ENCODE assay signal across 6 cellular contexts in genomic region chr1:16673976-16674375, GRCh38. TPM values are rescaled to one million over a fixed set of nuclear protein-coding genes. Genes with fewer than 3 reads are reported as not detected.
DNase-seq lines count a peak whose midpoint lies in the region; ATAC-seq and TF ChIP-seq lines count a peak whose summit lies in the region.
"Not testable (repeated sequence)": the region's sequence is repeated elsewhere in the genome, so short reads cannot be mapped to it uniquely, and the experiment has no call there.
"Had no signal": no experiment of that assay in that cellular context is flagged by ENCODE, and none has a peak within 500 bp of the region (broad histone marks: within the 10 kb centered on the region; RNA-seq: fewer than 3 reads in every experiment).

No MANE protein-coding gene starts in this region.

- not testable (repeated sequence) for H2AFZ ChIP-seq in GM23338

- not testable (repeated sequence) for H3F3A ChIP-seq in GM23338 (replicated peaks; ENCODE audit: low read depth)

- peaks cover 12% of the 10 kb centered on the region for H3K4me1 Mint-ChIP-seq in GM23338
- not testable (repeated sequence) for H3K4me1 Mint-ChIP-seq in progenitor cell of endocrine pancreas (ENCODE audit: low read depth)

- H3K9me3 Mint-ChIP-seq in GM23338; progenitor cell of endocrine pancreas (ENCODE audit: low read depth): not testable (repeated sequence)

- H3K4me2 ChIP-seq in GM23338: not testable (repeated sequence)

- peak; percentile 0 for DNase-seq in GM23338 (ENCODE audit: low spot score)
- peak; percentile 32 for DNase-seq in activated CD8-positive, alpha-beta memory T cell treated with anti-CD3 and anti-CD28 coated beads for 24 hours
- not testable (repeated sequence) for DNase-seq in cardiac muscle cell (ENCODE audit: low read depth in 1 of 2, low spot score in 1 of 2); progenitor cell of endocrine pancreas (ENCODE audit: low spot score, unreplicated experiment)

- H3K9me2 ChIP-seq in GM23338 (ENCODE audit: insufficient read depth): not testable (repeated sequence)

- not testable (repeated sequence) for H4K20me1 ChIP-seq in GM23338 (replicated peaks; ENCODE audit: insufficient read depth)

- not testable (repeated sequence) for H3K4me3 ChIP-seq in GM23338, cardiac muscle cell

- H3K36me3 ChIP-seq in GM23338 (ENCODE audit: insufficient read depth); cardiac muscle cell: not testable (repeated sequence)

- H3K27ac ChIP-seq in GM23338 (ENCODE audit: low read depth): not testable (repeated sequence)
- peak overlapping the region; percentile 94 for H3K27ac ChIP-seq in cardiac muscle cell

- not testable (repeated sequence) for H3K27me3 Mint-ChIP-seq in GM23338 (ENCODE audit: insufficient read depth, low read depth, poor library complexity); progenitor cell of endocrine pancreas

- H3K4me3 Mint-ChIP-seq in GM23338; progenitor cell of endocrine pancreas (ENCODE audit: low read depth): not testable (repeated sequence)

- H3K4me1 ChIP-seq in GM23338 (ENCODE audit: insufficient read depth); cardiac muscle cell (ENCODE audit: low read depth): not testable (repeated sequence)

- H3K27ac Mint-ChIP-seq in GM23338: not testable (repeated sequence)
- peak overlapping the region; percentile 80 for H3K27ac Mint-ChIP-seq in progenitor cell of endocrine pancreas

- H3K27me3 ChIP-seq in GM23338 (ENCODE audit: insufficient read depth); cardiac muscle cell: not testable (repeated sequence)

- H3K36me3 Mint-ChIP-seq in GM23338 (ENCODE audit: low read depth); progenitor cell of endocrine pancreas (ENCODE audit: insufficient read depth): not testable (repeated sequence)

- H3K9me3 ChIP-seq in cardiac muscle cell (ENCODE audit: low read depth): not testable (repeated sequence)

- not testable (repeated sequence) for H3K79me2 ChIP-seq in GM23338 (replicated peaks; ENCODE audit: insufficient read depth)

- not testable (repeated sequence) for TF ChIP-seq CTCF in GM23338 (conservative IDR thresholded peaks at IDR 0.05; ENCODE audit: low read depth in 2 of 2); cardiac muscle cell (IDR thresholded peaks at IDR 0.05; ENCODE audit: low read depth, low read length); progenitor cell of endocrine pancreas (IDR thresholded peaks at IDR 0.05; ENCODE audit: unreplicated experiment)

- not testable (repeated sequence) for ATAC-seq in GM23338

RNA-seq across cellular contexts. Expression of gene RNU1-3, which starts 7.2 kb away (rescaled TPM):
- under 0.01 TPM in 1 of 2 replicates, not detected in the other for total RNA-seq in GM23338 (2014; rRNA removed; shearing (Covaris generic))
- polyA plus RNA-seq in GM23338 (2016; fragmentation: Nextera tagmentation; extraction: Ambion mirVana) (not detected in 2 replicates), cardiac muscle cell (3.8 TPM in 1 of 2 replicates, not detected in the other)
- total RNA-seq in cardiac muscle cell (under 0.01 TPM in 2 replicates), progenitor cell of endocrine pancreas (3,923 and 3,957 TPM in 2 replicates)
- polyA plus RNA-seq: AG04450, BJ had no signal

Comparison
In these comparisons a context has a peak if more than half of its experiments do, and no peak if none do; other contexts are left out.
1. RNA of gene RNU1-3, which starts 7.2 kb away (total RNA-seq): 3,923 to 3,957 TPM in progenitor cell of endocrine pancreas; under 0.01 TPM in GM23338 and under 0.01 TPM in cardiac muscle cell; every median in the first group is over 1,000 times any median in the second.